ENCODE assay signal across 8 cellular contexts in the genomic region with DNA sequence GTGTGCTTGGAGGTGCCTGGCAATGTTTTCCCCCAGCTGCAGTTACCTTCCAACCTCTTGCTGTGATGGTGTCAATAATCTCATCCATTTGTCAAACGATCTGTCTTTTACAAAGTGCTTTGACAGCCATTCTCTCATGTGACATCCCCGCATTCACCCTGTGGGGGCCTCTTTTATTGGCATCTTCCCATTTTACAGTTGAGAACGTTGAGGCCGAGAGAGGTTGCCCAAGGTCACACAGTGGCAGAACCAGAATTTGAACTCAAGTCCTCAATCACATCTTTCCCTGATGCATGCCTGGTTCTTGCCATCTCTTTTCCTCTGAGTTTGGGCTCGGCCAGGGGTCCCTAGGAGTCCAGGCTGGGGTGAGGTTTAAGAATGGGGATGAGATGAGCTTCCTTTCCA. TPM values are rescaled to one million over a fixed set of nuclear protein-coding genes. Genes with fewer than 3 reads are reported as not detected.
DNase-seq lines count a peak whose midpoint lies in the region; ATAC-seq, FAIRE-seq and TF ChIP-seq lines count a peak whose summit lies in the region.

No MANE protein-coding gene starts in this region.

- peaks cover 34% of the 10 kb centered on the region for H3K4me1 Mint-ChIP-seq in CD8-positive, alpha-beta T cell (ENCODE audit: low read depth)
- peaks cover 30% of the 10 kb centered on the region for H3K4me1 Mint-ChIP-seq in osteocyte (ENCODE audit: unreplicated experiment)

- dilution Hi-C loops in endothelial cell of umbilical vein (cut with MboI; ENCODE audit: extremely low pct_ligation_motif_present, low sequenced_read_pairs), result no loop called here

- peak overlapping the region; percentile 98 for H3K4me2 ChIP-seq in endothelial cell of umbilical vein (ENCODE audit: insufficient read depth, low read length)

- in situ Hi-C loops in Panc1 (cut with HindIII; ENCODE audit: low pct_unique_long_range_greater_than_20kb, low sequenced_read_pairs), result no loop called here

- H3K9me3 ChIP-seq in CD8-positive, alpha-beta T cell (ENCODE audit: low read length), result no peaks in the 10 kb centered on the region
- H3K9me3 ChIP-seq in Panc1 (ENCODE audit: control insufficient read depth, insufficient read depth, low read depth, low read length) (no peaks in the 10 kb centered on the region), endothelial cell of umbilical vein (replicated peaks; ENCODE audit: control insufficient read depth, insufficient read depth, low read length) (no peaks in the 10 kb centered on the region), body of pancreas (no peaks in the 10 kb centered on the region)

- H3K4me3 ChIP-seq in CD8-positive, alpha-beta T cell (ENCODE audit: low read depth, low read length), result peak overlapping the region; percentile 98
- H3K4me3 ChIP-seq in Panc1 (ENCODE audit: low read depth in 2 of 2, low read length in 2 of 2) (peak overlapping the region; percentile 71 to 96), endothelial cell of umbilical vein (replicated peaks in 1 of 3; ENCODE audit: insufficient read depth in 1 of 3, low read depth in 1 of 3, low read length in 3 of 3) (peak overlapping the region; percentile 79 to 95 (median 94)), body of pancreas (no peak overlapping the region)

- no peak overlapping the region for H2AFZ ChIP-seq in endothelial cell of umbilical vein (ENCODE audit: low read depth, low read length)

- BruUV-seq in Panc1 (replicated peaks; lab: Mats Ljungman, UMichigan), result no TSS peak
- TSS peak; percentile 80 for BruUV-seq in endothelial cell of umbilical vein (replicated peaks; lab: Mats Ljungman, UMichigan)

- H3K79me2 ChIP-seq in endothelial cell of umbilical vein (ENCODE audit: control insufficient read depth, insufficient read depth, low read length), result peaks cover 62% of the 10 kb centered on the region

- H3K27ac Mint-ChIP-seq in CD8-positive, alpha-beta T cell, result peak overlapping the region; percentile 86
- H3K27ac Mint-ChIP-seq in osteocyte (ENCODE audit: unreplicated experiment), result peak overlapping the region; percentile 94

- no peaks in the 10 kb centered on the region for H3K9me1 ChIP-seq in endothelial cell of umbilical vein (replicated peaks; ENCODE audit: control insufficient read depth, extremely low read depth, insufficient read depth, low read length)

- peak overlapping the region; percentile 93 for H3K9ac ChIP-seq in endothelial cell of umbilical vein (replicated peaks; ENCODE audit: extremely low read depth, insufficient read depth, low read length)

- H3K36me3 ChIP-seq in CD8-positive, alpha-beta T cell (ENCODE audit: insufficient read depth, low read length), result peaks cover 6% of the 10 kb centered on the region
- peaks cover 10% of the 10 kb centered on the region for H3K36me3 ChIP-seq in Panc1 (ENCODE audit: control insufficient read depth, insufficient read depth, low read length)
- H3K36me3 ChIP-seq in endothelial cell of umbilical vein (ENCODE audit: control insufficient read depth in 2 of 2, extremely low read depth in 1 of 2, insufficient read depth in 2 of 2, low read length in 2 of 2), result peaks cover 18 to 30% of the 10 kb centered on the region in 2 experiments
- peaks cover 0 to 18% of the 10 kb centered on the region in 2 donors for H3K36me3 ChIP-seq in body of pancreas (replicated peaks in 1 of 2; ENCODE audit: insufficient read depth in 1 of 2, low read depth in 2 of 2)

- no peaks in the 10 kb centered on the region for H3K9me3 Mint-ChIP-seq in CD8-positive, alpha-beta T cell
- no peaks in the 10 kb centered on the region for H3K9me3 Mint-ChIP-seq in osteocyte (ENCODE audit: unreplicated experiment)

- H3K27ac ChIP-seq in CD8-positive, alpha-beta T cell (ENCODE audit: low read depth, low read length), result no peak overlapping the region
- peak overlapping the region; percentile 88 for H3K27ac ChIP-seq in Panc1 (ENCODE audit: low read length)
- peak overlapping the region; percentile 81 for H3K27ac ChIP-seq in endothelial cell of umbilical vein (ENCODE audit: insufficient read depth, low read depth, low read length)
- H3K27ac ChIP-seq in body of pancreas, result peak overlapping the region in 2 of 4 donors; percentile 88

- no peak for TF ChIP-seq CTCF in CD8-positive, alpha-beta T cell (IDR thresholded peaks at IDR 0.05)
- TF ChIP-seq CTCF in Panc1 (IDR thresholded peaks at IDR 0.05) (no peak), endothelial cell of umbilical vein (IDR thresholded peaks at IDR 0.05; ENCODE audit: extremely low read depth in 1 of 2, insufficient read depth in 1 of 2, low read depth in 1 of 2, low read length in 2 of 2) (no peak), osteocyte (IDR thresholded peaks at IDR 0.05) (no peak), body of pancreas (IDR thresholded peaks at IDR 0.05) (no peak), GM10266 (IDR thresholded peaks at IDR 0.05; ENCODE audit: control insufficient read depth, insufficient read depth, low read depth, missing control alignments) (no peak)

- CTCF ChIA-PET in CD8-positive, alpha-beta T cell (lab: Charles Lee), result interaction anchor here (1.4 to 1.6 kb wide), 2 partner anchors 54 to 112 kb away, joined by 3 read pairs; partner anchors contain the start of gene CDIPT
- CTCF ChIA-PET in Panc1 (lab: Charles Lee) (interaction anchor here (0.6 kb wide), 1 partner anchor 43 kb away, joined by 3 read pairs; no protein-coding TSS in a partner anchor), endothelial cell of umbilical vein (lab: Charles Lee) (interaction anchor here (1.1 to 2.8 kb wide), 7 partner anchors 14 to 167 kb away, joined by 3 to 14 read pairs (median 4); partner anchors contain the start of genes INO80E and TMEM219)

- no peaks in the 10 kb centered on the region for H3K27me3 ChIP-seq in CD8-positive, alpha-beta T cell (ENCODE audit: insufficient read depth, low read length)
- H3K27me3 ChIP-seq in Panc1 (ENCODE audit: control insufficient read depth, insufficient read depth, low read length), result no peaks in the 10 kb centered on the region
- H3K27me3 ChIP-seq in endothelial cell of umbilical vein (ENCODE audit: control insufficient read depth in 2 of 2, insufficient read depth in 2 of 2, low read length in 2 of 2), result no peaks in the 10 kb centered on the region
- H3K27me3 ChIP-seq in body of pancreas, result no peaks in the 10 kb centered on the region

- POLR2A ChIA-PET in CD8-positive, alpha-beta T cell (lab: Charles Lee), result interaction anchor here (0.6 to 4.8 kb wide), 4 partner anchors 14 to 127 kb away, joined by 3 to 54 read pairs (median 4); partner anchors contain the start of genes HIRIP3 and TMEM219
- POLR2A ChIA-PET in Panc1 (lab: Charles Lee), result interaction anchor here (0.6 to 1.1 kb wide), 2 partner anchors 30 to 49 kb away, joined by 3 to 4 read pairs; partner anchors contain the start of gene KCTD13
- POLR2A ChIA-PET in endothelial cell of umbilical vein (lab: Charles Lee), result interaction anchor here (0.5 kb wide), 1 partner anchor 1354 kb away, joined by 3 read pairs; no protein-coding TSS in a partner anchor

- WGBS in body of pancreas, 2 donors, result 41 to 50% methylated on average over 5 of the region's 5 CpGs

- no peak for DNase-seq in CD8-positive, alpha-beta T cell
- DNase-seq in Panc1 (ENCODE audit: low read depth, low spot score) (no peak), endothelial cell of umbilical vein (ENCODE audit: low read depth, low spot score) (no peak), osteocyte (ENCODE audit: extremely low spot score, unreplicated experiment) (no peak), body of pancreas (no peak), GM10266 (ENCODE audit: extremely low spot score) (no peak), Kasumi-1 (lab: John Stamatoyannopoulos, UW) (no peak), AML-193 (lab: John Stamatoyannopoulos, UW) (no peak)

- no peaks in the 10 kb centered on the region for H4K20me1 ChIP-seq in endothelial cell of umbilical vein (replicated peaks; ENCODE audit: control insufficient read depth, extremely low read depth, insufficient read depth, low read length)

- no peaks in the 10 kb centered on the region for H3K27me3 Mint-ChIP-seq in CD8-positive, alpha-beta T cell (ENCODE audit: low read depth)
- H3K27me3 Mint-ChIP-seq in osteocyte (ENCODE audit: unreplicated experiment), result no peaks in the 10 kb centered on the region

- peak; percentile 47 for FAIRE-seq in endothelial cell of umbilical vein (lab: Jason Lieb, UNC)

- peaks cover 26% of the 10 kb centered on the region for H3K4me1 ChIP-seq in CD8-positive, alpha-beta T cell (ENCODE audit: insufficient read depth, low read length)
- H3K4me1 ChIP-seq in Panc1 (ENCODE audit: control insufficient read depth, insufficient read depth, low read length) (peaks cover 19% of the 10 kb centered on the region), endothelial cell of umbilical vein (ENCODE audit: control insufficient read depth, extremely low read depth, insufficient read depth, low read length) (peaks cover 44% of the 10 kb centered on the region), body of pancreas (peaks cover 35% of the 10 kb centered on the region)

- intact Hi-C loops in CD8-positive, alpha-beta T cell (cut with DNase I, micrococcal nuclease), result no loop called here
- intact Hi-C loops in Panc1 (cut with micrococcal nuclease; ENCODE audit: unreplicated experiment), result no loop called here
- intact Hi-C loops in endothelial cell of umbilical vein (cut with micrococcal nuclease), result loop anchor here (5.0 kb wide), 1 partner anchor 183 kb away; the partner anchor contains the start of gene KIF22
- intact Hi-C loops in body of pancreas (cut with DNase I), result no loop called here

- peak overlapping the region; percentile 91 for H3K4me3 Mint-ChIP-seq in CD8-positive, alpha-beta T cell
- peak overlapping the region; percentile 98 for H3K4me3 Mint-ChIP-seq in osteocyte (ENCODE audit: unreplicated experiment)

- TF ChIP-seq POLR2A in endothelial cell of umbilical vein (IDR thresholded peaks at IDR 0.05; ENCODE audit: low read depth, low read length), result no peak
- TF ChIP-seq POLR2A in body of pancreas (IDR thresholded peaks at IDR 0.05), result no peak

- peaks cover 26% of the 10 kb centered on the region for H3K36me3 Mint-ChIP-seq in CD8-positive, alpha-beta T cell
- peaks cover 21% of the 10 kb centered on the region for H3K36me3 Mint-ChIP-seq in osteocyte (ENCODE audit: unreplicated experiment)

- no peak for ATAC-seq in CD8-positive, alpha-beta T cell
- ATAC-seq in Panc1, result no peak
- ATAC-seq in body of pancreas, result no peak

RNA-seq across cellular contexts. Expression of gene TAOK2, which starts 1.5 kb away (rescaled TPM):
- total RNA-seq in CD8-positive, alpha-beta T cell, result 10 to 100 TPM; 12.2 to 12.8 TPM
- total RNA-seq in Panc1 (2021; ENCODE audit: unreplicated experiment) (99.4 TPM), endothelial cell of umbilical vein (112 and 114 TPM in 2 replicates), osteocyte (44.4 and 48.8 TPM in 2 replicates), body of pancreas (10 to 100 TPM; 31.1 to 58.3 TPM)
- polyA plus RNA-seq in Panc1 (2012; ENCODE audit: insufficient read length), result 71.7 TPM
- polyA plus RNA-seq in endothelial cell of umbilical vein, result 52.8 and 57.5 TPM in 2 replicates
- 31.8 and 41.7 TPM in 2 replicates for polyA plus RNA-seq in endothelial cell of umbilical vein (2011; cell fraction: cytosol; rRNA removed)
- polyA plus RNA-seq in endothelial cell of umbilical vein (2011; cell fraction: nucleus; rRNA removed), result 179 and 192 TPM in 2 replicates
- polyA plus RNA-seq in endothelial cell of umbilical vein (2012), result 44.4 and 50.9 TPM in 2 replicates
- polyA minus RNA-seq in endothelial cell of umbilical vein, result 71.1 and 77.2 TPM in 2 replicates
- polyA minus RNA-seq in endothelial cell of umbilical vein (2011; cell fraction: cytosol; rRNA and poly(A)+ RNA removed), result 15.8 TPM
- polyA minus RNA-seq in endothelial cell of umbilical vein (2011; cell fraction: nucleus; rRNA and poly(A)+ RNA removed), result 63.8 and 70.5 TPM in 2 replicates

RNA-seq across cellular contexts. Expression of gene TMEM219, which starts 13.3 kb away (rescaled TPM):
- 10 to 100 TPM; 41.5 to 50.2 TPM for total RNA-seq in CD8-positive, alpha-beta T cell
- total RNA-seq in Panc1 (2021; ENCODE audit: unreplicated experiment), result 161 TPM
- 219 TPM for polyA plus RNA-seq in Panc1 (2012; ENCODE audit: insufficient read length)
- 99.4 and 110 TPM in 2 replicates for total RNA-seq in endothelial cell of umbilical vein
- 182 and 201 TPM in 2 replicates for polyA plus RNA-seq in endothelial cell of umbilical vein
- polyA plus RNA-seq in endothelial cell of umbilical vein (2011; cell fraction: cytosol; rRNA removed), result 108 and 128 TPM in 2 replicates
- 182 and 187 TPM in 2 replicates for polyA plus RNA-seq in endothelial cell of umbilical vein (2011; cell fraction: nucleus; rRNA removed)
- 101 and 131 TPM in 2 replicates for polyA plus RNA-seq in endothelial cell of umbilical vein (2012)
- polyA minus RNA-seq in endothelial cell of umbilical vein, result 76.4 and 77.6 TPM in 2 replicates
- 22.7 TPM for polyA minus RNA-seq in endothelial cell of umbilical vein (2011; cell fraction: cytosol; rRNA and poly(A)+ RNA removed)
- polyA minus RNA-seq in endothelial cell of umbilical vein (2011; cell fraction: nucleus; rRNA and poly(A)+ RNA removed), result 29.9 and 34.0 TPM in 2 replicates
- 119 and 139 TPM in 2 replicates for total RNA-seq in osteocyte
- total RNA-seq in body of pancreas, result 10 to 100 TPM; 67.5 to 71.9 TPM

RNA-seq across cellular contexts. Expression of gene HIRIP3, which starts 20.3 kb away (rescaled TPM):
- 10 to 100 TPM; 10.3 to 10.5 TPM for total RNA-seq in CD8-positive, alpha-beta T cell
- total RNA-seq in Panc1 (2021; ENCODE audit: unreplicated experiment), result 25.3 TPM
- polyA plus RNA-seq in Panc1 (2012; ENCODE audit: insufficient read length), result 22.6 TPM
- 8.6 and 8.7 TPM in 2 replicates for total RNA-seq in endothelial cell of umbilical vein
- 6.7 and 7.2 TPM in 2 replicates for polyA plus RNA-seq in endothelial cell of umbilical vein
- 8.2 and 8.8 TPM in 2 replicates for polyA plus RNA-seq in endothelial cell of umbilical vein (2011; cell fraction: cytosol; rRNA removed)
- 3.6 and 5.0 TPM in 2 replicates for polyA plus RNA-seq in endothelial cell of umbilical vein (2011; cell fraction: nucleus; rRNA removed)
- 5.0 and 6.0 TPM in 2 replicates for polyA plus RNA-seq in endothelial cell of umbilical vein (2012)
- 1.5 and 2.9 TPM in 2 replicates for polyA minus RNA-seq in endothelial cell of umbilical vein
- 14.5 TPM for polyA minus RNA-seq in endothelial cell of umbilical vein (2011; cell fraction: cytosol; rRNA and poly(A)+ RNA removed)
- 0.96 and 1.9 TPM in 2 replicates for polyA minus RNA-seq in endothelial cell of umbilical vein (2011; cell fraction: nucleus; rRNA and poly(A)+ RNA removed)
- 11.5 and 12.5 TPM in 2 replicates for total RNA-seq in osteocyte
- total RNA-seq in body of pancreas, result 10 to 100 TPM; 11.2 to 17.1 TPM

RNA-seq across cellular contexts. Expression of gene INO80E, which starts 20.9 kb away (rescaled TPM):
- 10 to 100 TPM; 49.8 to 59.4 TPM for total RNA-seq in CD8-positive, alpha-beta T cell
- total RNA-seq in Panc1 (2021; ENCODE audit: unreplicated experiment) (104 TPM), endothelial cell of umbilical vein (76.4 and 84.1 TPM in 2 replicates), osteocyte (72.4 and 77.0 TPM in 2 replicates), body of pancreas (10 to 100 TPM; 28.3 to 54.5 TPM)
- polyA plus RNA-seq in Panc1 (2012; ENCODE audit: insufficient read length), result 198 TPM
- polyA plus RNA-seq in endothelial cell of umbilical vein, result 41.7 and 42.7 TPM in 2 replicates
- 41.6 and 53.4 TPM in 2 replicates for polyA plus RNA-seq in endothelial cell of umbilical vein (2011; cell fraction: cytosol; rRNA removed)
- polyA plus RNA-seq in endothelial cell of umbilical vein (2011; cell fraction: nucleus; rRNA removed), result 53.2 and 82.2 TPM in 2 replicates
- 48.9 and 55.5 TPM in 2 replicates for polyA plus RNA-seq in endothelial cell of umbilical vein (2012)
- 15.1 and 15.5 TPM in 2 replicates for polyA minus RNA-seq in endothelial cell of umbilical vein
- polyA minus RNA-seq in endothelial cell of umbilical vein (2011; cell fraction: cytosol; rRNA and poly(A)+ RNA removed), result 23.2 TPM
- 5.2 and 13.4 TPM in 2 replicates for polyA minus RNA-seq in endothelial cell of umbilical vein (2011; cell fraction: nucleus; rRNA and poly(A)+ RNA removed)

RNA-seq across cellular contexts. Expression of gene DOC2A, which starts 35.7 kb away (rescaled TPM):
- not detected for total RNA-seq in CD8-positive, alpha-beta T cell
- total RNA-seq in Panc1 (2021; ENCODE audit: unreplicated experiment) (3.2 TPM), endothelial cell of umbilical vein (0.58 and 0.60 TPM in 2 replicates), osteocyte (1.3 TPM in 2 replicates), body of pancreas (under 1 TPM in 1 of 2 donors, not detected in 1; 0.78 TPM)
- polyA plus RNA-seq in Panc1 (2012; ENCODE audit: insufficient read length), result 8.3 TPM
- 0.63 and 1.1 TPM in 2 replicates for polyA plus RNA-seq in endothelial cell of umbilical vein
- 0.12 and 0.28 TPM in 2 replicates for polyA plus RNA-seq in endothelial cell of umbilical vein (2011; cell fraction: cytosol; rRNA removed)
- polyA plus RNA-seq in endothelial cell of umbilical vein (2011; cell fraction: nucleus; rRNA removed), result 4.5 and 4.6 TPM in 2 replicates
- 0.46 TPM in 1 of 2 replicates, not detected in the other for polyA plus RNA-seq in endothelial cell of umbilical vein (2012)
- 0.25 and 0.34 TPM in 2 replicates for polyA minus RNA-seq in endothelial cell of umbilical vein
- polyA minus RNA-seq in endothelial cell of umbilical vein (2011; cell fraction: cytosol; rRNA and poly(A)+ RNA removed), result not detected
- 0.82 TPM in 2 replicates for polyA minus RNA-seq in endothelial cell of umbilical vein (2011; cell fraction: nucleus; rRNA and poly(A)+ RNA removed)

Comparison
In these comparisons a context has a peak if more than half of its experiments do, and no peak if none do; other contexts are left out.
1. H3K4me3 ChIP-seq: peak in CD8-positive, alpha-beta T cell (single experiment), Panc1 (2 of 2) and endothelial cell of umbilical vein (3 of 3); none in body of pancreas (0 of 2).